In the genomic region with DNA sequence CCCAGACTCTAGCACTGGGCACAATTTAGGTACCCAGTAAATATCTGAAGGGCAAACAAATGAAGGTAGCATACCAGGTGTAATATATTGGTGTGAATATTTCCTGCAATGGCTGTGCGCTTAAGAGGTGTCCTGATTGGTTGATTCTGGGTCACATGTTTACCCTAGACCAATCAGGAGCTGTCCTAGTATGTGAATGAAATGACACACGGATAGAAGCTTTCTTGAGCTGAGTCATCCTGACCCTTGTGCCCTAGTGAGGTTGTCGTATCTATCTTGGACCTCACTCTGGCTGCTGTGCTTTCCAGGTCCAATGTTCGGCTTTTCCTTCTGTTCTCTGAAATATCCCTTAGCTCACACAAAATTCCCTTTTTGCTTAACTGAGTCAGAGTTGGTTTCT, we compare ENCODE assay signal across 14 cellular contexts. TPM values are rescaled to one million over a fixed set of nuclear protein-coding genes. Genes with fewer than 3 reads are reported as not detected.
DNase-seq lines count a peak whose midpoint lies in the region; ATAC-seq, FAIRE-seq and TF ChIP-seq lines count a peak whose summit lies in the region.
"Had no signal": no experiment of that assay in that cellular context is flagged by ENCODE, and none has a peak within 500 bp of the region (broad histone marks: within the 10 kb centered on the region; RNA-seq: fewer than 3 reads in every experiment).

No MANE protein-coding gene starts in this region.

- no peak for FAIRE-seq in kidney (lab: Jason Lieb, UNC)

- no peak overlapping the region for H3K4me3 Mint-ChIP-seq in activated CD4-positive, alpha-beta T cell treated with anti-CD3 and anti-CD28 coated beads for 36 hours
- H3K4me3 Mint-ChIP-seq in activated CD4-positive, alpha-beta T cell treated with anti-CD3 and anti-CD28 coated beads, Interleukin-2, amount 10 ng/mL, durations not matched to agents 7 days and 5 days = no peak overlapping the region
- no peak overlapping the region for H3K4me3 Mint-ChIP-seq in nephron progenitor cell
- no peak overlapping the region for H3K4me3 Mint-ChIP-seq in activated naive CD4-positive, alpha-beta T cell treated with anti-CD3 and anti-CD28 coated beads, Interleukin-2, amount 10 ng/mL, durations not matched to agents 7 days and 5 days
- H3K4me3 Mint-ChIP-seq: activated naive CD8-positive, alpha-beta T cell; type B pancreatic cell had no signal

- H3K27ac Mint-ChIP-seq in activated CD4-positive, alpha-beta T cell treated with anti-CD3 and anti-CD28 coated beads for 36 hours = no peak overlapping the region
- no peak overlapping the region for H3K27ac Mint-ChIP-seq in activated CD4-positive, alpha-beta T cell treated with anti-CD3 and anti-CD28 coated beads, Interleukin-2, amount 10 ng/mL, durations not matched to agents 7 days and 5 days
- peak overlapping the region; percentile 68 for H3K27ac Mint-ChIP-seq in nephron progenitor cell
- H3K27ac Mint-ChIP-seq in activated naive CD4-positive, alpha-beta T cell treated with anti-CD3 and anti-CD28 coated beads, Interleukin-2, amount 10 ng/mL, durations not matched to agents 7 days and 5 days = no peak overlapping the region
- H3K27ac Mint-ChIP-seq: activated naive CD8-positive, alpha-beta T cell; type B pancreatic cell had no signal

- no peaks in the 10 kb centered on the region for H3K9me3 Mint-ChIP-seq in activated CD4-positive, alpha-beta T cell treated with anti-CD3 and anti-CD28 coated beads for 36 hours (ENCODE audit: low read depth)
- no peaks in the 10 kb centered on the region for H3K9me3 Mint-ChIP-seq in activated CD4-positive, alpha-beta T cell treated with anti-CD3 and anti-CD28 coated beads, Interleukin-2, amount 10 ng/mL, durations not matched to agents 7 days and 5 days
- H3K9me3 Mint-ChIP-seq in nephron progenitor cell = no peaks in the 10 kb centered on the region
- no peaks in the 10 kb centered on the region for H3K9me3 Mint-ChIP-seq in activated naive CD4-positive, alpha-beta T cell treated with anti-CD3 and anti-CD28 coated beads, Interleukin-2, amount 10 ng/mL, durations not matched to agents 7 days and 5 days
- H3K9me3 Mint-ChIP-seq: type B pancreatic cell had no signal

- H3K4me1 ChIP-seq in kidney (ENCODE audit: control insufficient read depth in 1 of 2, insufficient read depth in 1 of 2, low read depth in 1 of 2, low read length in 2 of 2) = no peaks in the 10 kb centered on the region

- TF ChIP-seq CTCF in nephron progenitor cell (IDR thresholded peaks at IDR 0.05) (no peak), kidney (IDR thresholded peaks at IDR 0.05; ENCODE audit: borderline replicate concordance, extremely low read depth, insufficient read depth) (no peak)

- POLR2A ChIA-PET in activated CD4-positive, alpha-beta T cell treated with anti-CD3 and anti-CD28 coated beads for 36 hours (lab: Charles Lee) = no interaction called here
- POLR2A ChIA-PET in activated CD4-positive, alpha-beta T cell treated with anti-CD3 and anti-CD28 coated beads, Interleukin-2, amount 10 ng/mL, durations not matched to agents 7 days and 5 days (lab: Charles Lee) = no interaction called here

- no peaks in the 10 kb centered on the region for H3K36me3 Mint-ChIP-seq in activated CD4-positive, alpha-beta T cell treated with anti-CD3 and anti-CD28 coated beads for 36 hours (ENCODE audit: low read depth)
- no peaks in the 10 kb centered on the region for H3K36me3 Mint-ChIP-seq in activated CD4-positive, alpha-beta T cell treated with anti-CD3 and anti-CD28 coated beads, Interleukin-2, amount 10 ng/mL, durations not matched to agents 7 days and 5 days (ENCODE audit: low read depth)
- no peaks in the 10 kb centered on the region for H3K36me3 Mint-ChIP-seq in nephron progenitor cell (ENCODE audit: low read depth)
- H3K36me3 Mint-ChIP-seq in activated naive CD4-positive, alpha-beta T cell treated with anti-CD3 and anti-CD28 coated beads, Interleukin-2, amount 10 ng/mL, durations not matched to agents 7 days and 5 days = no peaks in the 10 kb centered on the region
- H3K36me3 Mint-ChIP-seq: type B pancreatic cell had no signal

- DNase-seq in activated CD4-positive, alpha-beta T cell treated with anti-CD3 and anti-CD28 coated beads for 36 hours = no peak
- no peak for DNase-seq in activated CD4-positive, alpha-beta T cell treated with anti-CD3 and anti-CD28 coated beads, Interleukin-2, amount 10 ng/mL, durations not matched to agents 7 days and 5 days
- DNase-seq in SK-MEL-5 (ENCODE audit: low read depth, low spot score) (peak; percentile 19), nephron progenitor cell (no peak), kidney (no peak), AML-193 (lab: John Stamatoyannopoulos, UW) (no peak)
- no peak for DNase-seq in activated naive CD4-positive, alpha-beta T cell treated with anti-CD3 and anti-CD28 coated beads, Interleukin-2, amount 10 ng/mL, durations not matched to agents 7 days and 5 days
- DNase-seq: activated CD4-positive, alpha-beta T cell treated with anti-CD3 and anti-CD28 coated beads for 4 hours; NCI-H446 had no signal

- in situ Hi-C loops in SK-MEL-5 (cut with HindIII; ENCODE audit: low pct_unique_long_range_greater_than_20kb, low sequenced_read_pairs) = no loop called here

- no peak overlapping the region for H3K9ac ChIP-seq in kidney (ENCODE audit: low read length in 2 of 2)

- H3K4me3 ChIP-seq in kidney (ENCODE audit: low read length in 2 of 2) = no peak overlapping the region
- H3K4me3 ChIP-seq: skin epidermis had no signal

- no peaks in the 10 kb centered on the region for H3K9me3 ChIP-seq in kidney (ENCODE audit: control insufficient read depth in 1 of 2, low read length in 2 of 2)
- H3K9me3 ChIP-seq: neutrophil had no signal

- H3K4me1 Mint-ChIP-seq in activated CD4-positive, alpha-beta T cell treated with anti-CD3 and anti-CD28 coated beads for 36 hours = no peaks in the 10 kb centered on the region
- no peaks in the 10 kb centered on the region for H3K4me1 Mint-ChIP-seq in activated CD4-positive, alpha-beta T cell treated with anti-CD3 and anti-CD28 coated beads, Interleukin-2, amount 10 ng/mL, durations not matched to agents 7 days and 5 days
- H3K4me1 Mint-ChIP-seq in nephron progenitor cell = peaks cover 19% of the 10 kb centered on the region
- no peaks in the 10 kb centered on the region for H3K4me1 Mint-ChIP-seq in activated naive CD4-positive, alpha-beta T cell treated with anti-CD3 and anti-CD28 coated beads, Interleukin-2, amount 10 ng/mL, durations not matched to agents 7 days and 5 days

- no peak overlapping the region for H3K27ac ChIP-seq in kidney (ENCODE audit: low read depth in 2 of 2, low read length in 2 of 2)
- H3K27ac ChIP-seq: neutrophil, skin epidermis had no signal

- CTCF ChIA-PET in activated CD4-positive, alpha-beta T cell treated with anti-CD3 and anti-CD28 coated beads for 36 hours (lab: Charles Lee) = no interaction called here
- CTCF ChIA-PET in activated CD4-positive, alpha-beta T cell treated with anti-CD3 and anti-CD28 coated beads, Interleukin-2, amount 10 ng/mL, durations not matched to agents 7 days and 5 days (lab: Charles Lee) = no interaction called here
- CTCF ChIA-PET in activated naive CD4-positive, alpha-beta T cell treated with anti-CD3 and anti-CD28 coated beads, Interleukin-2, amount 10 ng/mL, durations not matched to agents 7 days and 5 days (lab: Charles Lee) = no interaction called here

- H3K36me3 ChIP-seq in kidney (ENCODE audit: control insufficient read depth in 1 of 2, insufficient read depth in 2 of 2, low read length in 2 of 2) = no peaks in the 10 kb centered on the region
- H3K36me3 ChIP-seq: neutrophil had no signal

- no peaks in the 10 kb centered on the region for H3K27me3 Mint-ChIP-seq in activated CD4-positive, alpha-beta T cell treated with anti-CD3 and anti-CD28 coated beads for 36 hours
- no peaks in the 10 kb centered on the region for H3K27me3 Mint-ChIP-seq in activated CD4-positive, alpha-beta T cell treated with anti-CD3 and anti-CD28 coated beads, Interleukin-2, amount 10 ng/mL, durations not matched to agents 7 days and 5 days
- H3K27me3 Mint-ChIP-seq in nephron progenitor cell (ENCODE audit: low read depth, poor library complexity) = no peaks in the 10 kb centered on the region
- no peaks in the 10 kb centered on the region for H3K27me3 Mint-ChIP-seq in activated naive CD4-positive, alpha-beta T cell treated with anti-CD3 and anti-CD28 coated beads, Interleukin-2, amount 10 ng/mL, durations not matched to agents 7 days and 5 days
- H3K27me3 Mint-ChIP-seq: activated naive CD8-positive, alpha-beta T cell; type B pancreatic cell had no signal

- peak; percentile 88 for ATAC-seq in activated CD4-positive, alpha-beta T cell treated with anti-CD3 and anti-CD28 coated beads for 36 hours
- peak; percentile 60 for ATAC-seq in HG03175 (IDR thresholded peaks at IDR 0.05; ENCODE audit: unreplicated experiment)

- intact Hi-C loops in activated CD4-positive, alpha-beta T cell treated with anti-CD3 and anti-CD28 coated beads for 36 hours (cut with DNase I, micrococcal nuclease) = no loop called here
- intact Hi-C loops in kidney (cut with DNase I) = no loop called here

RNA-seq across cellular contexts. Expression of a gene that starts 58.1 kb away (rescaled TPM):
- total RNA-seq in activated CD4-positive, alpha-beta T cell treated with anti-CD3 and anti-CD28 coated beads for 36 hours = 100 to 1,000 TPM; 108 to 153 TPM
- total RNA-seq in activated CD4-positive, alpha-beta T cell treated with anti-CD3 and anti-CD28 coated beads, Interleukin-2, amount 10 ng/mL, durations not matched to agents 7 days and 5 days = 100 to 1,000 TPM; 116 to 131 TPM
- 5.8 and 6.5 TPM in 2 replicates for total RNA-seq in SK-MEL-5 (2014; rRNA removed; shearing (Covaris generic))
- 6.3 and 9.0 TPM in 2 replicates for polyA plus RNA-seq in SK-MEL-5 (2015; cell fraction: cytosol; rRNA removed)
- polyA plus RNA-seq in SK-MEL-5 (2015; cell fraction: nucleus; rRNA removed) = 8.2 and 12.7 TPM in 2 replicates
- 87.2 TPM for total RNA-seq in kidney
- polyA plus RNA-seq in kidney (ENCODE audit: insufficient read depth, low read depth, low replicate concordance) = 6.7 TPM

Comparison
In these comparisons a context has a peak if more than half of its experiments do, and no peak if none do; other contexts are left out.
1. RNA of a gene that starts 58.1 kb away (total RNA-seq): 108 to 153 TPM in activated CD4-positive, alpha-beta T cell treated with anti-CD3 and anti-CD28 coated beads for 36 hours, 116 to 131 TPM in activated CD4-positive, alpha-beta T cell treated with anti-CD3 and anti-CD28 coated beads, Interleukin-2, amount 10 ng/mL, durations not matched to agents 7 days and 5 days and 87.2 TPM in kidney (single experiment); 5.8 to 6.5 TPM in SK-MEL-5; every median in the first group is over 10 times any median in the second.